Comparison of ENCODE assay signal across 30 cellular contexts in the genomic region with DNA sequence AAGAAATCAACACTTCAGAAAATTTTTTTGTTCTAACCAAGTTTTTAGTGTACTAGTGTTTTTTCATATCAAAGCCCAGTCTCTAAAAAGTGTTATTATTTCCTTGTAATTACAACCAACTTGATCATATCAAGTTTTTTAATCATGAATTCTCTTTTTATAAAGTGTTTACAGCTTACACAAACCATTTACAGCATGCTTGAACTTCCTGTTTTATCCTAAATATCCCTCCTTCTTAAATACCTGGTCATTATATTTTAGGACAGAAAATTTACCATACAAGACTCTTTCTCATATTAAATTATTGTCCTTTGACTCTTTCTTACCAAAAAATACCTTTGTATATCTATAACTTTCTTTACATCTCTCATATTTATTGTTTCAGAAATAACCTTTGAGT.
"Had no signal": no experiment of that assay in that cellular context is flagged by ENCODE, and none has a peak within 500 bp of the region (broad histone marks: within the 10 kb centered on the region; RNA-seq: fewer than 3 reads in every experiment).

No MANE protein-coding gene starts in this region.

- H3K9ac ChIP-seq: neural progenitor cell had no signal

- DNase-seq: hypothalamus; kidney glomerular epithelial cell; left colon; left lung; lower lobe of right lung; mammary epithelial cell; mesenchymal stem cell; naive B cell; natural killer cell; nephron progenitor cell; occipital lobe; ovary; right lobe of liver; stimulated activated CD4-positive, alpha-beta T cell treated with anti-CD3 and anti-CD28 coated beads, Interleukin-1b, Interleukin-23, amount 100 ng/mL, for 48 hours; stimulated activated CD4-positive, alpha-beta T cell treated with anti-CD3 and anti-CD28 coated beads, Interleukin-2, amount 100 ng/mL, for 48 hours; stimulated activated CD4-positive, alpha-beta T cell treated with anti-CD3 and anti-CD28 coated beads, Interleukin-4, amount 100 ng/mL, for 4 hours; stimulated activated CD8-positive, alpha-beta memory T cell treated with anti-CD3 and anti-CD28 coated beads, Interleukin-4, amount 100 ng/mL, for 48 hours; stimulated activated naive CD4-positive, alpha-beta T cell treated with Interleukin-2 at 50 U/mL for 16 hours; stimulated activated naive CD8-positive, alpha-beta T cell treated with anti-CD3 and anti-CD28 coated beads, Interleukin-15, amount 100 ng/mL, for 72 hours; substantia nigra; uterus had no signal

- H3K27ac ChIP-seq: left lung, lower lobe of right lung, neural progenitor cell, neutrophil, ovary, right atrium auricular region, right lobe of liver, tibial nerve, uterus had no signal

- H3K27ac Mint-ChIP-seq: mesothelial cell of epicardium; naive B cell; natural killer cell; nephron progenitor cell; neural progenitor cell; progenitor cell of endocrine pancreas; stimulated activated memory B cell treated with anti-CD40 and anti-IgM and Interleukin-4, amounts not matched to agents 10 μg/mL and 1 μg/mL and 100 μg/mL, for 72 hours; stimulated activated naive CD8-positive, alpha-beta T cell treated with anti-CD3 and anti-CD28 coated beads, Interleukin-15, amount 100 ng/mL, for 72 hours; type B pancreatic cell had no signal

- H2AFZ ChIP-seq: neural progenitor cell had no signal

- H3K36me3 Mint-ChIP-seq: mesothelial cell of epicardium; naive B cell; natural killer cell; stimulated activated memory B cell treated with anti-CD40 and anti-IgM and Interleukin-4, amounts not matched to agents 10 μg/mL and 1 μg/mL and 100 μg/mL, for 72 hours; type B pancreatic cell had no signal

- H3K4me1 Mint-ChIP-seq: mesothelial cell of epicardium; naive B cell; natural killer cell; nephron progenitor cell; stimulated activated memory B cell treated with anti-CD40 and anti-IgM and Interleukin-4, amounts not matched to agents 10 μg/mL and 1 μg/mL and 100 μg/mL, for 72 hours; stimulated activated naive CD8-positive, alpha-beta T cell treated with anti-CD3 and anti-CD28 coated beads, Interleukin-15, amount 100 ng/mL, for 72 hours had no signal

- H3K36me3 ChIP-seq: left lung, lower lobe of right lung, neutrophil, ovary, right atrium auricular region, right lobe of liver, tibial nerve, uterus had no signal

- H3K4me3 ChIP-seq: left lung, lower lobe of right lung, neural progenitor cell, ovary, right atrium auricular region, right lobe of liver, smooth muscle cell, tibial nerve, uterus had no signal

- H3K9me3 Mint-ChIP-seq: stimulated activated naive CD8-positive, alpha-beta T cell treated with anti-CD3 and anti-CD28 coated beads, Interleukin-15, amount 100 ng/mL, for 72 hours had no signal

- H3K4me2 ChIP-seq: neural progenitor cell, smooth muscle cell had no signal

- H3K4me1 ChIP-seq: left lung, lower lobe of right lung, right atrium auricular region, right lobe of liver, tibial nerve, uterus had no signal

- H3K27me3 ChIP-seq: left lung, neural progenitor cell, neutrophil, ovary, right atrium auricular region, right lobe of liver, tibial nerve, uterus had no signal

- H3K9me3 ChIP-seq: left lung, lower lobe of right lung, neutrophil, ovary, right atrium auricular region, right lobe of liver, tibial nerve, uterus had no signal

- ATAC-seq: left colon; left lung; lower lobe of right lung; natural killer cell; right lobe of liver; stimulated activated memory B cell treated with anti-CD40 and anti-IgM and Interleukin-4, amounts not matched to agents 10 μg/mL and 1 μg/mL and 100 μg/mL, for 72 hours; stimulated activated naive CD8-positive, alpha-beta T cell treated with anti-CD3 and anti-CD28 coated beads, Interleukin-15, amount 100 ng/mL, for 72 hours had no signal

- H3K4me3 Mint-ChIP-seq: mesothelial cell of epicardium; naive B cell; natural killer cell; nephron progenitor cell; neural progenitor cell; stimulated activated memory B cell treated with anti-CD40 and anti-IgM and Interleukin-4, amounts not matched to agents 10 μg/mL and 1 μg/mL and 100 μg/mL, for 72 hours; stimulated activated naive CD8-positive, alpha-beta T cell treated with anti-CD3 and anti-CD28 coated beads, Interleukin-15, amount 100 ng/mL, for 72 hours; type B pancreatic cell had no signal

- H3K27me3 Mint-ChIP-seq: naive B cell; progenitor cell of endocrine pancreas; stimulated activated memory B cell treated with anti-CD40 and anti-IgM and Interleukin-4, amounts not matched to agents 10 μg/mL and 1 μg/mL and 100 μg/mL, for 72 hours; type B pancreatic cell had no signal
